In the genomic region with DNA sequence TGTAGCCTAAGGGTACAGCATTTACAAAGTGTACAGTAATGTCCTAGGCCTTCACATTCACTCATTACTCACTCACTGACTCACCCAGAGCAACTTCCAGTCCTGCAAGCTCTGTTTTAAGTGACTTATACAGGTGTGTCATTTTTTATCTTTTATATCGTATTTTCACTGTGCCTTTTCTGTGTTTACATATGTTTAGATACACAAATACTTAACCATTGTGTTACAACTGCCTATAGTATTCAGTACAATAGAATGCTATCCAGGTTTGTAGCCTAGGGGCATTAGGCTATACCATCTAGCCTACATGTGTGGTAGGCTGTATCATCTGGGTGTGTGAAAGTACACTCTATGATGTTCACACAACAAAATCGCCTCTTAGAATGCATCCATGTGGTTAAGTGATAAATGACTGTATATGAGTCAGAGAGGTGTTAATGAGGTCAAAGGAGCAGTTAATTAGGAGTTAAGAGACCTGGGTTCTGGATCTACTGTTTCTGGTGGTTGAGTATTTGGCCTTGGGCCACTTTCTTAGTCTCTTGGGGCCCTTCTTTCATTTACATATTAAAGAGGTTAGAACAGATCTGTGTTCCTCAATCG, we compare ENCODE assay signal across 13 cellular contexts.
A peak's percentile ranks its signal among the peaks of the same experiment; 100 is the strongest.
DNase-seq lines count a peak whose midpoint lies in the region; ATAC-seq and TF ChIP-seq lines count a peak whose summit lies in the region.
"Had no signal": no experiment of that assay in that cellular context is flagged by ENCODE, and none has a peak within 500 bp of the region (broad histone marks: within the 10 kb centered on the region; RNA-seq: fewer than 3 reads in every experiment).

No MANE protein-coding gene starts in this region.

- in situ Hi-C loops in IMR-90 (cut with MboI; ENCODE audit: low sequenced_read_pairs), result no loop called here

- WGBS in IMR-90 (ENCODE audit: extremely low coverage in 2 of 2, insufficient read length in 1 of 2), 2 experiments, result no CpG with 5 or more reads among the region's 3 CpGs
- no CpG with 5 or more reads among the region's 3 CpGs for WGBS in mesendoderm (ENCODE audit: extremely low coverage, insufficient coverage, low lambda C conversion rate)
- 61% methylated on average over 3 of the region's 3 CpGs; no CpG with 5 or more reads in 1 of the 2 experiments for WGBS in endodermal cell (ENCODE audit: insufficient coverage in 1 of 2, insufficient read length in 1 of 2), 2 experiments

- peaks cover 3% of the 10 kb centered on the region for H3K9me3 Mint-ChIP-seq in endodermal cell
- H3K9me3 Mint-ChIP-seq: stimulated activated naive B cell treated with anti-CD40 and anti-IgM and Interleukin-4, amounts not matched to agents 10 μg/mL and 1 μg/mL and 100 μg/mL, for 72 hours had no signal

- no peak overlapping the region for H2AFZ ChIP-seq in IMR-90 (replicated peaks; ENCODE audit: low read length, poor library complexity)

- H2BK15ac ChIP-seq in IMR-90 (ENCODE audit: low read depth, low read length), result no peak overlapping the region
- H2BK15ac ChIP-seq in mesendoderm (replicated peaks; ENCODE audit: low read depth), result no peak overlapping the region

- H3K79me1 ChIP-seq in IMR-90 (ENCODE audit: low read depth in 1 of 2, low read length in 2 of 2) (no peaks in the 10 kb centered on the region), mesendoderm (ENCODE audit: low read length) (no peaks in the 10 kb centered on the region)

- no peaks in the 10 kb centered on the region for H3K36me3 Mint-ChIP-seq in endodermal cell (ENCODE audit: low read depth)
- H3K36me3 Mint-ChIP-seq: stimulated activated naive B cell treated with anti-CD40 and anti-IgM and Interleukin-4, amounts not matched to agents 10 μg/mL and 1 μg/mL and 100 μg/mL, for 72 hours had no signal

- no peak overlapping the region for H3K4me3 Mint-ChIP-seq in endodermal cell
- H3K4me3 Mint-ChIP-seq: stimulated activated naive B cell treated with anti-CD40 and anti-IgM and Interleukin-4, amounts not matched to agents 10 μg/mL and 1 μg/mL and 100 μg/mL, for 72 hours had no signal

- H3K79me2 ChIP-seq in mesendoderm (ENCODE audit: control insufficient read depth, insufficient read depth, low read length), result no peaks in the 10 kb centered on the region

- H3K27me3 Mint-ChIP-seq in endodermal cell (ENCODE audit: insufficient read depth), result peaks cover 96% of the 10 kb centered on the region

- H3K27me3 ChIP-seq in IMR-90 (ENCODE audit: control insufficient read depth, insufficient read depth, low read length) (no peaks in the 10 kb centered on the region; the same call in none of the 2 replicates), adipocyte (replicated peaks; ENCODE audit: control insufficient read depth, insufficient read depth, low read length) (no peaks in the 10 kb centered on the region), mesendoderm (ENCODE audit: insufficient read depth, low read length, poor library complexity) (peaks cover 19% of the 10 kb centered on the region), endodermal cell (ENCODE audit: control insufficient read depth, insufficient read depth, low read length, poor library complexity, severe bottlenecking) (peaks cover 94% of the 10 kb centered on the region)

- no peak overlapping the region for H3K9ac ChIP-seq in IMR-90 (ENCODE audit: low read depth, low read length)
- H3K9ac ChIP-seq in adipocyte (ENCODE audit: low read length), result no peak overlapping the region
- H3K9ac ChIP-seq in mesendoderm (ENCODE audit: low read length), result no peak overlapping the region
- H3K9ac ChIP-seq in endodermal cell (ENCODE audit: extremely low read depth, low read length, poor library complexity, severe bottlenecking), result no peak overlapping the region

- H3K4me1 ChIP-seq in IMR-90 (ENCODE audit: control insufficient read depth, insufficient read depth, low read length) (no peaks in the 10 kb centered on the region), adipocyte (ENCODE audit: control insufficient read depth, insufficient read depth, low read length) (peaks cover 39% of the 10 kb centered on the region), mesendoderm (ENCODE audit: control insufficient read depth, low read depth, low read length) (no peaks in the 10 kb centered on the region), endodermal cell (ENCODE audit: control insufficient read depth, insufficient read depth, low read length) (peaks cover 4% of the 10 kb centered on the region)

- CTCF ChIA-PET in IMR-90 (lab: Yijun Ruan, JAX), result no interaction called here

- H3K23ac ChIP-seq in IMR-90 (ENCODE audit: low read depth, low read length) (no peak overlapping the region), mesendoderm (ENCODE audit: low read length) (no peak overlapping the region)

- H3K4me1 Mint-ChIP-seq in endodermal cell, result peaks cover 13% of the 10 kb centered on the region
- H3K4me1 Mint-ChIP-seq: stimulated activated naive B cell treated with anti-CD40 and anti-IgM and Interleukin-4, amounts not matched to agents 10 μg/mL and 1 μg/mL and 100 μg/mL, for 72 hours had no signal

- H3K18ac ChIP-seq in IMR-90 (ENCODE audit: low read depth, low read length), result no peak overlapping the region
- no peak overlapping the region for H3K18ac ChIP-seq in mesendoderm (ENCODE audit: low read length)

- H3K36me3 ChIP-seq in IMR-90 (ENCODE audit: control insufficient read depth, insufficient read depth, low read length) (no peaks in the 10 kb centered on the region), adipocyte (ENCODE audit: control insufficient read depth, insufficient read depth, low read length, severe bottlenecking) (no peaks in the 10 kb centered on the region), mesendoderm (ENCODE audit: control insufficient read depth, insufficient read depth, low read length) (no peaks in the 10 kb centered on the region), endodermal cell (ENCODE audit: control insufficient read depth, insufficient read depth, low read length) (no peaks in the 10 kb centered on the region)
- H3K36me3 ChIP-seq: left ventricle myocardium inferior had no signal

- H4K5ac ChIP-seq in IMR-90 (ENCODE audit: low read depth, low read length), result no peak overlapping the region
- no peak overlapping the region for H4K5ac ChIP-seq in mesendoderm (ENCODE audit: low read length)

- intact Hi-C loops in IMR-90 (cut with micrococcal nuclease), result no loop called here

- no TSS peak for BruUV-seq in IMR-90 (replicated peaks; lab: Mats Ljungman, UMichigan)

- TF ChIP-seq POLR2A in IMR-90 (IDR thresholded peaks at IDR 0.05; ENCODE audit: low read depth, low read length), result no peak

- POLR2A ChIA-PET in IMR-90 (lab: Charles Lee; ENCODE audit: unreplicated experiment), result no interaction called here

- H3K9me1 ChIP-seq in IMR-90 (ENCODE audit: insufficient read depth, low read length), result no peaks in the 10 kb centered on the region

- H2BK5ac ChIP-seq in IMR-90 (ENCODE audit: low read depth, low read length, poor library complexity, severe bottlenecking) (no peak overlapping the region), mesendoderm (ENCODE audit: low read length) (no peak overlapping the region)

- no peak overlapping the region for H3K4me3 ChIP-seq in IMR-90 (ENCODE audit: insufficient read depth, low read depth, low read length)
- peak overlapping the region; percentile 30 for H3K4me3 ChIP-seq in adipocyte (ENCODE audit: low read length)
- H3K4me3 ChIP-seq in mesendoderm (ENCODE audit: low read length), result no peak overlapping the region
- H3K4me3 ChIP-seq in endodermal cell (ENCODE audit: low read length), result no peak overlapping the region
- H3K4me3 ChIP-seq: left ventricle myocardium inferior had no signal

- no peak overlapping the region for H3K27ac Mint-ChIP-seq in endodermal cell
- H3K27ac Mint-ChIP-seq: stimulated activated naive B cell treated with anti-CD40 and anti-IgM and Interleukin-4, amounts not matched to agents 10 μg/mL and 1 μg/mL and 100 μg/mL, for 72 hours had no signal

- H3K4ac ChIP-seq in IMR-90 (ENCODE audit: low read depth, low read length) (no peak overlapping the region), mesendoderm (ENCODE audit: low read depth, low read length) (no peak overlapping the region)

- H2AK5ac ChIP-seq in IMR-90 (ENCODE audit: low read depth, low read length) (no peak overlapping the region), mesendoderm (ENCODE audit: low read length) (no peak overlapping the region)

- H4K8ac ChIP-seq in IMR-90 (ENCODE audit: low read depth in 2 of 2, low read length in 2 of 2) (no peak overlapping the region), mesendoderm (ENCODE audit: low read depth, low read length) (no peak overlapping the region)

- peak; percentile 83 for DNase-seq in ELF-1 (ENCODE audit: low read depth, low spot score)
- peak; percentile 53 for DNase-seq in IMR-90
- DNase-seq in adipocyte (ENCODE audit: low read depth), result peak; percentile 57
- peak; percentile 70 for DNase-seq in mesendoderm
- no peak for DNase-seq in endodermal cell
- no peak for DNase-seq in activated CD4-positive, alpha-beta T cell treated with anti-CD3 and anti-CD28 coated beads, Interleukin-2, amount 50 U/mL, for 1 hour
- DNase-seq: effector CD4-positive, alpha-beta T cell; left ventricle myocardium inferior; NCI-H187; stimulated activated naive B cell treated with anti-CD40 and anti-IgM and Interleukin-4, amounts not matched to agents 10 μg/mL and 1 μg/mL and 100 μg/mL, for 72 hours had no signal

- dilution Hi-C loops in IMR-90 (cut with HindIII; ENCODE audit: low sequenced_read_pairs, unreplicated experiment), result no loop called here

- no peak for TF ChIP-seq CTCF in IMR-90 (conservative IDR thresholded peaks at IDR 0.05; ENCODE audit: low read depth, low read length)
- no peak for TF ChIP-seq CTCF in endodermal cell (conservative IDR thresholded peaks at IDR 0.05)

- H3K27ac ChIP-seq in IMR-90 (ENCODE audit: insufficient read depth, low read length), result no peak overlapping the region
- no peak overlapping the region for H3K27ac ChIP-seq in mesendoderm (ENCODE audit: low read depth, low read length)
- no peak overlapping the region for H3K27ac ChIP-seq in endodermal cell (ENCODE audit: low read depth, low read length)
- H3K27ac ChIP-seq: left ventricle myocardium inferior had no signal

- H2AK9ac ChIP-seq in IMR-90 (replicated peaks; ENCODE audit: low read depth, low read length, poor library complexity), result no peak overlapping the region

- no peak overlapping the region for H4K91ac ChIP-seq in IMR-90 (ENCODE audit: insufficient read depth, low read depth, low read length)

- H4K20me1 ChIP-seq in IMR-90 (ENCODE audit: insufficient read depth, low read length), result no peaks in the 10 kb centered on the region

- H2BK20ac ChIP-seq in IMR-90 (ENCODE audit: low read depth, low read length), result no peak overlapping the region

- no peak overlapping the region for H3K56ac ChIP-seq in IMR-90 (ENCODE audit: extremely low read depth, insufficient read depth, low read length)
- H3K56ac ChIP-seq in mesendoderm (ENCODE audit: low read length), result no peak overlapping the region

- no peaks in the 10 kb centered on the region for H3K9me3 ChIP-seq in IMR-90 (ENCODE audit: control insufficient read depth, insufficient read depth, low read length)
- no peaks in the 10 kb centered on the region for H3K9me3 ChIP-seq in adipocyte (ENCODE audit: control insufficient read depth, low read length)
- H3K9me3 ChIP-seq in endodermal cell (ENCODE audit: control insufficient read depth, low read length), result no peaks in the 10 kb centered on the region
- H3K9me3 ChIP-seq: left ventricle myocardium inferior had no signal

- no peak overlapping the region for H3K4me2 ChIP-seq in IMR-90 (ENCODE audit: low read depth, low read length)
- H3K4me2 ChIP-seq in mesendoderm (ENCODE audit: low read length), result no peak overlapping the region

- ATAC-seq in IMR-90 (ENCODE audit: low read depth), result peak; percentile 65
- no peak for ATAC-seq in GM18861 (IDR thresholded peaks at IDR 0.05; ENCODE audit: unreplicated experiment)
- no peak for ATAC-seq in HG02678 (IDR thresholded peaks at IDR 0.05; ENCODE audit: unreplicated experiment)
- ATAC-seq: sciatic nerve had no signal

- H2BK120ac ChIP-seq in IMR-90 (ENCODE audit: low read depth, low read length), result no peak overlapping the region
- no peak overlapping the region for H2BK120ac ChIP-seq in mesendoderm (ENCODE audit: low read depth, low read length)

- TF ChIP-seq RAD21 in IMR-90 (IDR thresholded peaks at IDR 0.05; ENCODE audit: low read length), result no peak

- H3K14ac ChIP-seq in IMR-90 (replicated peaks; ENCODE audit: low read depth, low read length), result no peak overlapping the region

Comparison
In these comparisons a context has a peak if more than half of its experiments do, and no peak if none do; other contexts are left out.
1. DNase-seq: peak in ELF-1 (single experiment), IMR-90 (single experiment), adipocyte (single experiment) and mesendoderm (single experiment); none in endodermal cell (single experiment) and activated CD4-positive, alpha-beta T cell treated with anti-CD3 and anti-CD28 coated beads, Interleukin-2, amount 50 U/mL, for 1 hour (single experiment).